Comparison of ENCODE assay signal across 15 cellular contexts in the genomic region with DNA sequence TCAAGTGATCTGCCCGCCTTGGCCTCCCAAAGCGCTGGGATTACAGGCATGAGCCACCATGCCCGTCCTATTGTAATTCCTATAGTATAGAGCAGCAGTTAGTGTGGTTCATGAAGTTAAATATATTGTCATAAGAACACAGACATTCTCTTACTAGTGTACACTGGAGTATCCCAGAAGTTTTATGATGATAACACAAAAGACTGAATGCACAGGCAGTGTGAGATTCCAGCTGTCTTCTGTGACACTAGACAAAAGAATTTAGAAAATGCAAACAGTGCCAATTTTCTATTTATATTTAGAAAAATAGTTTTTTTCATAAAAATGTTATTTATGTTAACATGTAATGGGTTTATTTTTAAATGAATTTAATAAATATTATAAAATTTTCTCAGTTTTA. TPM values are rescaled to one million over a fixed set of nuclear protein-coding genes. Genes with fewer than 3 reads are reported as not detected.
"Had no signal": no experiment of that assay in that cellular context is flagged by ENCODE, and none has a peak within 500 bp of the region (broad histone marks: within the 10 kb centered on the region; RNA-seq: fewer than 3 reads in every experiment).

No MANE protein-coding gene starts in this region.

- ATAC-seq: activated CD4-positive, alpha-beta T cell treated with anti-CD3 and anti-CD28 coated beads for 36 hours; activated CD8-positive, alpha-beta memory T cell treated with anti-CD3 and anti-CD28 coated beads, Interleukin-2, amount 10 ng/mL, durations not matched to agents 7 days and 5 days; activated naive CD4-positive, alpha-beta T cell treated with anti-CD3 and anti-CD28 coated beads, Interleukin-2, amount 50 U/mL, for 72 hours; right cardiac atrium; T-helper 17 cell had no signal

- H3K4me3 ChIP-seq: prostate gland, suprapubic skin had no signal

- DNase-seq: activated CD4-positive, alpha-beta memory T cell treated with anti-CD3 and anti-CD28 coated beads for 36 hours; activated CD4-positive, alpha-beta T cell treated with anti-CD3 and anti-CD28 coated beads for 36 hours; activated CD8-positive, alpha-beta memory T cell treated with anti-CD3 and anti-CD28 coated beads, Interleukin-2, amount 10 ng/mL, durations not matched to agents 7 days and 5 days; activated effector memory CD4-positive, alpha-beta T cell treated with anti-CD3 and anti-CD28 coated beads, Interleukin-2, amount 50 U/mL, for 16 hours; activated T-cell treated with anti-CD3 and anti-CD28 coated beads, Interleukin-2, amount 50 U/mL, for 48 hours; amniotic stem cell; mesendoderm; right cardiac atrium; T-helper 17 cell had no signal

RNA-seq across cellular contexts. Expression of a gene that starts 49.9 kb away (rescaled TPM):
- total RNA-seq: activated CD4-positive, alpha-beta memory T cell treated with anti-CD3 and anti-CD28 coated beads for 36 hours; activated CD4-positive, alpha-beta T cell treated with anti-CD3 and anti-CD28 coated beads for 36 hours; activated CD8-positive, alpha-beta memory T cell treated with anti-CD3 and anti-CD28 coated beads, Interleukin-2, amount 10 ng/mL, durations not matched to agents 7 days and 5 days; activated naive CD4-positive, alpha-beta T cell treated with anti-CD3 and anti-CD28 coated beads, Interleukin-2, amount 50 U/mL, for 72 hours; epithelial cell of proximal tubule; lower leg skin; omental fat pad; right cardiac atrium; suprapubic skin; T-helper 17 cell had no signal
- polyA plus RNA-seq: right cardiac atrium had no signal
